In the genomic region with DNA sequence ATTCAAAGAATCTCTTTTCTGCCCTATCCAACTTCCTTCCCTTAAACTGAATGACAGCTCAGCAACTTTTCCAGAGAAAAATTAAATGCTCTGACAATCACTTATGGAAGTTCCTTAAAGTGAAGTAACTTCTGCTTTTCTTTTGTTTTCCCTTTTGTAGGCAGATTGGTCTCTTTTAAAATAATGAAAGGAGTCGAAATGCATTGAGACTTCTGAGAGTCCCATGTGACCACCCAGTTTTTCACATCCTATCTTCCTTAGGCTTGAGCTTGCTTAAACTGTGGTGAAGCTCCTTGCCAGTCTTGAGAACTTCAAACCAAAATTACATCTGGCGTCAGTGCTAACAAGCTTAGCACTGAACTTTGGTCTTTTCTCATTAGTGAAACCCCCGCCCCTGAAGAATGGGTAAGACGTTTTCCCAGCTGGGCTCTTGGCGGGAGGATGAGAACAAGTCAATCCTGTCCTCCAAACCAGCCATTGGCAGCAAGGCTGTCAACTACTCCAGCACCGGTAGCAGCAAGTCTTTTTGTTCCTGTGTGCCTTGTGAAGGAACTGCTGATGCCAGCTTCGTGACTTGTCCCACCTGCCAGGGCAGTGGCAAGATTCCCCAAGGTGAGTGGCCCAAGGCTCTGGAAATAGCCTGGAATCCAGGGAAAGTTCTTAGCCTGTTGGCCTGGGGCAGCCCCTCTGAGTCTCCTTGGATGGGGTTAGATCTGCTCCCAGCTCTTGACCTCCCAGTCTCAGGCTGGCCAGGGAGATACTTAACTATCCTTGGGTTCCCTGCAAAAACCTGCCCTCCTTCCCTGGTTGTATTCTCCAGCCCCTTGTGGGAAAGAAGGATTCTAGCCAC, we compare ENCODE assay signal across 3 cellular contexts.
TF ChIP-seq lines count a peak whose summit lies in the region.

No MANE protein-coding gene starts in this region.

TF ChIP-seq in IMR-90, 13 proteins besides CTCF, POLR2A, EP300 and RAD21:
- TF ChIP-seq MAFK (IDR thresholded peaks at IDR 0.05; ENCODE audit: low read depth, low read length) = peak; percentile 72
- TF ChIP-seq NFE2L2 (IDR thresholded peaks at IDR 0.05; ENCODE audit: low read depth, low read length) = no peak

TF ChIP-seq in K562, 482 proteins besides CTCF, POLR2A, EP300 and RAD21:
- TF ChIP-seq ZNF316 (IDR thresholded peaks at IDR 0.05) (peak; percentile 69), SLC30A9 (CRISPR knock-in tag; IDR thresholded peaks at IDR 0.05) (no peak), TAF9B (IDR thresholded peaks at IDR 0.05; ENCODE audit: partially characterized antibody) (no peak), SMARCB1 (IDR thresholded peaks at IDR 0.05; ENCODE audit: insufficient read length, low read depth) (no peak), SIX5 (IDR thresholded peaks at IDR 0.05; ENCODE audit: borderline replicate concordance in 1 of 2, insufficient read depth in 1 of 2, low read depth in 1 of 2, low read length in 2 of 2) (no peak), BDP1 (IDR thresholded peaks at IDR 0.05; ENCODE audit: insufficient read depth, insufficient read length) (no peak), CBFA2T3 (IDR thresholded peaks at IDR 0.05) (no peak), NFE2L1 (tag; IDR thresholded peaks at IDR 0.05; ENCODE audit: borderline replicate concordance, low read depth) (no peak), PKNOX1 (IDR thresholded peaks at IDR 0.05) (peak; percentile 24; the same call in 1 of the 2 replicates), MAFG (tag; conservative IDR thresholded peaks at IDR 0.05) (0 out of 2 replicates have a peak, but pooled peaks have one; percentile 13), RB1 (IDR thresholded peaks at IDR 0.05; ENCODE audit: low read depth) (no peak), HMG20B (CRISPR knock-in tag; IDR thresholded peaks at IDR 0.05) (no peak), HBP1 (CRISPR knock-in tag; IDR thresholded peaks at IDR 0.05) (no peak), C11orf30 (IDR thresholded peaks at IDR 0.05; ENCODE audit: low read depth) (peak; percentile 63), MAFF (IDR thresholded peaks at IDR 0.05; ENCODE audit: low read length) (peak; percentile 33; the same call in 1 of the 2 replicates), ZNF764 (CRISPR knock-in tag; IDR thresholded peaks at IDR 0.05; ENCODE audit: low read depth) (no peak)
- TF ChIP-seq, protein P1, sequence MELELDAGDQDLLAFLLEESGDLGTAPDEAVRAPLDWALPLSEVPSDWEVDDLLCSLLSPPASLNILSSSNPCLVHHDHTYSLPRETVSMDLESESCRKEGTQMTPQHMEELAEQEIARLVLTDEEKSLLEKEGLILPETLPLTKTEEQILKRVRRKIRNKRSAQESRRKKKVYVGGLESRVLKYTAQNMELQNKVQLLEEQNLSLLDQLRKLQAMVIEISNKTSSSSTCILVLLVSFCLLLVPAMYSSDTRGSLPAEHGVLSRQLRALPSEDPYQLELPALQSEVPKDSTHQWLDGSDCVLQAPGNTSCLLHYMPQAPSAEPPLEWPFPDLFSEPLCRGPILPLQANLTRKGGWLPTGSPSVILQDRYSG (tag; conservative IDR thresholded peaks at IDR 0.05; ENCODE audit: low read depth) = no peak

TF ChIP-seq in SK-N-SH, 30 proteins besides CTCF, POLR2A, EP300 and RAD21:
- TF ChIP-seq MEF2A (IDR thresholded peaks at IDR 0.05; ENCODE audit: borderline replicate concordance, low read depth) (no peak), RFX5 (IDR thresholded peaks at IDR 0.05; ENCODE audit: low read length) (no peak), YY1 (IDR thresholded peaks at IDR 0.05; ENCODE audit: low read depth) (no peak), NFIC (IDR thresholded peaks at IDR 0.05; ENCODE audit: borderline replicate concordance) (no peak), TAF1 (IDR thresholded peaks at IDR 0.05; ENCODE audit: borderline replicate concordance, low read depth, low read length) (no peak), RXRA (IDR thresholded peaks at IDR 0.05; ENCODE audit: borderline replicate concordance, low read depth) (no peak), POLR2AphosphoS5 (IDR thresholded peaks at IDR 0.05; ENCODE audit: low read depth, low read length) (no peak; the same call in 1 of the 2 replicates), RCOR1 (IDR thresholded peaks at IDR 0.05; ENCODE audit: low read length) (no peak)
